In genomic region chr9:93510041-93510440, GRCh38 we compare ENCODE assay signal across 18 cellular contexts. TPM values are rescaled to one million over a fixed set of nuclear protein-coding genes. Genes with fewer than 3 reads are reported as not detected.
DNase-seq lines count a peak whose midpoint lies in the region; ATAC-seq and TF ChIP-seq lines count a peak whose summit lies in the region.
"Had no signal": no experiment of that assay in that cellular context is flagged by ENCODE, and none has a peak within 500 bp of the region (broad histone marks: within the 10 kb centered on the region; RNA-seq: fewer than 3 reads in every experiment).

No MANE protein-coding gene starts in this region.

- TF ChIP-seq CTCF in Caco-2 (IDR thresholded peaks at IDR 0.05; ENCODE audit: insufficient read depth in 1 of 2, low read depth in 1 of 2, low read length in 1 of 2, severe bottlenecking in 1 of 2, unreplicated experiment in 1 of 2): no peak
- TF ChIP-seq CTCF in neutrophil (IDR thresholded peaks at IDR 0.05): no peak
- TF ChIP-seq CTCF in transverse colon (IDR thresholded peaks at IDR 0.05): no peak
- TF ChIP-seq CTCF in ovary (IDR thresholded peaks at IDR 0.05): no peak

- H3K9me3 Mint-ChIP-seq in Caco-2 (ENCODE audit: unreplicated experiment): no peaks in the 10 kb centered on the region
- H3K9me3 Mint-ChIP-seq: CD4-positive, alpha-beta memory T cell; IgD-negative memory B cell had no signal

- no peak overlapping the region for H3K4me3 Mint-ChIP-seq in Caco-2 (ENCODE audit: unreplicated experiment)
- H3K4me3 Mint-ChIP-seq: CD4-positive, alpha-beta memory T cell; IgD-negative memory B cell had no signal

- DNase-seq in CD1c-positive myeloid dendritic cell (ENCODE audit: extremely low spot score) (peak; percentile 46), Caco-2 (no peak), dermis microvascular lymphatic vessel endothelial cell (ENCODE audit: low read depth in 2 of 2) (peak; percentile 11 to 25), transverse colon (no peak), ovary (no peak)
- DNase-seq: CD4-positive, alpha-beta memory T cell; DMS79; Kasumi-1; NCI-H1417 treated with DMSO at 0.1 percent for 48 hours; NCI-H1930; NCI-H446; NCI-H69; OCI-M1; RPMI8226; SIG-M5 had no signal

- H3K27ac ChIP-seq in neutrophil (peak overlapping the region; percentile 91), transverse colon (no peak overlapping the region), ovary (no peak overlapping the region)

- 74 to 91% methylated on average over 3 to 7 of the region's 7 CpGs for WGBS in transverse colon (ENCODE audit: low coverage in 1 of 2), 2 donors
- WGBS in ovary, 3 donors: 72 to 81% (median 80%) methylated on average over 7 of the region's 7 CpGs

- intact Hi-C loops in Caco-2 (cut with micrococcal nuclease; ENCODE audit: unreplicated experiment) (no loop called here), transverse colon (cut with DNase I; ENCODE audit: low total_unique reads) (no loop called here), ovary (cut with DNase I) (loop anchor here in 1 of 4 donors (10.0 kb wide), 1 partner anchor 55 kb away; the partner anchor contains the start of genes FAM120A and FAM120AOS)

- CTCF ChIA-PET in Caco-2 (lab: Charles Lee): no interaction called here

- no TSS peak for BruUV-seq in Caco-2 (replicated peaks; lab: Mats Ljungman, UMichigan)

- no peak for ATAC-seq in HG03457 (IDR thresholded peaks at IDR 0.05; ENCODE audit: unreplicated experiment)

- no peaks in the 10 kb centered on the region for H3K9me3 ChIP-seq in Caco-2
- H3K9me3 ChIP-seq in neutrophil: no peaks in the 10 kb centered on the region
- H3K9me3 ChIP-seq in transverse colon: no peaks in the 10 kb centered on the region
- no peaks in the 10 kb centered on the region for H3K9me3 ChIP-seq in ovary

- no peak for TF ChIP-seq POLR2A in transverse colon (IDR thresholded peaks at IDR 0.05)
- no peak for TF ChIP-seq POLR2A in ovary (IDR thresholded peaks at IDR 0.05)

- in situ Hi-C loops in transverse colon (cut with MboI; ENCODE audit: low pct_ligation_motif_present in 1 of 4, low pct_unique_long_range_greater_than_20kb in 1 of 4, low sequenced_read_pairs in 3 of 4): no loop called here

- no peaks in the 10 kb centered on the region for H3K27me3 ChIP-seq in Caco-2 (replicated peaks; ENCODE audit: control insufficient read depth, insufficient read depth, low read length)
- H3K27me3 ChIP-seq in neutrophil: no peaks in the 10 kb centered on the region
- H3K27me3 ChIP-seq in transverse colon: no peaks in the 10 kb centered on the region
- H3K27me3 ChIP-seq in ovary: no peaks in the 10 kb centered on the region

- no peaks in the 10 kb centered on the region for H3K27me3 Mint-ChIP-seq in Caco-2 (ENCODE audit: insufficient read depth, unreplicated experiment)
- H3K27me3 Mint-ChIP-seq: CD4-positive, alpha-beta memory T cell; IgD-negative memory B cell had no signal

- peaks cover 19% of the 10 kb centered on the region for H3K4me1 Mint-ChIP-seq in Caco-2 (ENCODE audit: low read depth, unreplicated experiment)

- TF ChIP-seq EP300 in transverse colon (IDR thresholded peaks at IDR 0.05; ENCODE audit: low read depth) (no peak), ovary (IDR thresholded peaks at IDR 0.05) (no peak)

- peaks cover 14% of the 10 kb centered on the region for H3K36me3 Mint-ChIP-seq in Caco-2 (ENCODE audit: insufficient read depth, unreplicated experiment)

- H3K36me3 ChIP-seq in Caco-2 (ENCODE audit: control insufficient read depth, insufficient read depth, low read length): no peaks in the 10 kb centered on the region
- no peaks in the 10 kb centered on the region for H3K36me3 ChIP-seq in neutrophil
- no peaks in the 10 kb centered on the region for H3K36me3 ChIP-seq in transverse colon
- no peaks in the 10 kb centered on the region for H3K36me3 ChIP-seq in ovary

- H3K4me3 ChIP-seq in Caco-2 (ENCODE audit: low read depth, low read length) (no peak overlapping the region), neutrophil (ENCODE audit: low read depth in 1 of 2, low read length in 1 of 2) (no peak overlapping the region), transverse colon (no peak overlapping the region), ovary (no peak overlapping the region)

- peak overlapping the region; percentile 53 for H3K27ac Mint-ChIP-seq in Caco-2 (ENCODE audit: unreplicated experiment)
- H3K27ac Mint-ChIP-seq: IgD-negative memory B cell had no signal

- H3K4me1 ChIP-seq in Caco-2: no peaks in the 10 kb centered on the region
- peaks cover 58 to 69% of the 10 kb centered on the region in 2 experiments for H3K4me1 ChIP-seq in neutrophil (ENCODE audit: control insufficient read depth in 1 of 2, insufficient read depth in 1 of 2, low read depth in 1 of 2, low read length in 1 of 2)
- H3K4me1 ChIP-seq in transverse colon: peaks cover 6 to 28% (median 20%) of the 10 kb centered on the region in 4 donors
- peaks cover 19% of the 10 kb centered on the region for H3K4me1 ChIP-seq in ovary (ENCODE audit: insufficient read depth)

- POLR2A ChIA-PET in Caco-2 (lab: Charles Lee): no interaction called here

RNA-seq across cellular contexts. Expression of gene FAM120AOS, which starts 56.7 kb away (rescaled TPM):
- total RNA-seq in Caco-2 (2022): 30.1 and 36.0 TPM in 2 replicates
- 24.8 and 24.9 TPM in 2 replicates for total RNA-seq in dermis microvascular lymphatic vessel endothelial cell
- 100 to 1,000 TPM in 1 of 4 donors, 10 to 100 TPM in 3; 68.9 to 108 (median 86.4) TPM for total RNA-seq in transverse colon
- total RNA-seq in ovary: 10 to 100 TPM; 38.3 to 49.0 (median 40.3) TPM
- 10 to 100 TPM; 38.1 to 73.9 TPM for polyA plus RNA-seq in ovary

RNA-seq across cellular contexts. Expression of gene FAM120A, which starts 58.6 kb away (rescaled TPM):
- total RNA-seq in Caco-2 (2022) (42.8 and 43.2 TPM in 2 replicates), dermis microvascular lymphatic vessel endothelial cell (77.2 and 91.4 TPM in 2 replicates), transverse colon (100 to 1,000 TPM; 122 to 244 (median 180) TPM), ovary (100 to 1,000 TPM in 2 of 7 donors, 10 to 100 TPM in 5; 65.2 to 130 (median 84.0) TPM)
- 10 to 100 TPM; 37.9 to 74.3 TPM for polyA plus RNA-seq in ovary

Comparison
In these comparisons a context has a peak if more than half of its experiments do, and no peak if none do; other contexts are left out.
1. DNase-seq: peak in CD1c-positive myeloid dendritic cell (single experiment) and dermis microvascular lymphatic vessel endothelial cell (2 of 2); none in Caco-2 (0 of 2), transverse colon (single experiment) and ovary (0 of 5).